ENCODE assay signal across 1 cellular context in genomic region chr4:39406763-39407583, GRCh38.
TF ChIP-seq lines count a peak whose summit lies in the region.

Gene KLB (plus strand): TSS chr4:39406930. CDS start chr4:39406950, 20 bp downstream.

TF ChIP-seq in HepG2, 621 proteins besides CTCF, POLR2A, EP300 and RAD21 (continued from another document and continues in another):
- no peak for TF ChIP-seq KIAA2018 (CRISPR knock-in tag; IDR thresholded peaks at IDR 0.05; ENCODE audit: borderline replicate concordance)
- no peak for TF ChIP-seq FIP1L1 (IDR thresholded peaks at IDR 0.05; ENCODE audit: borderline replicate concordance, insufficient read depth, low read depth, low read length)
- TF ChIP-seq BCLAF1 (IDR thresholded peaks at IDR 0.05): no peak
- TF ChIP-seq ATRX (CRISPR knock-in tag; IDR thresholded peaks at IDR 0.05; ENCODE audit: borderline replicate concordance): no peak
- peak; percentile 65; the same call in 1 of the 2 replicates for TF ChIP-seq ZNF232 (CRISPR knock-in tag; IDR thresholded peaks at IDR 0.05; ENCODE audit: borderline replicate concordance)
- TF ChIP-seq, protein P1, sequence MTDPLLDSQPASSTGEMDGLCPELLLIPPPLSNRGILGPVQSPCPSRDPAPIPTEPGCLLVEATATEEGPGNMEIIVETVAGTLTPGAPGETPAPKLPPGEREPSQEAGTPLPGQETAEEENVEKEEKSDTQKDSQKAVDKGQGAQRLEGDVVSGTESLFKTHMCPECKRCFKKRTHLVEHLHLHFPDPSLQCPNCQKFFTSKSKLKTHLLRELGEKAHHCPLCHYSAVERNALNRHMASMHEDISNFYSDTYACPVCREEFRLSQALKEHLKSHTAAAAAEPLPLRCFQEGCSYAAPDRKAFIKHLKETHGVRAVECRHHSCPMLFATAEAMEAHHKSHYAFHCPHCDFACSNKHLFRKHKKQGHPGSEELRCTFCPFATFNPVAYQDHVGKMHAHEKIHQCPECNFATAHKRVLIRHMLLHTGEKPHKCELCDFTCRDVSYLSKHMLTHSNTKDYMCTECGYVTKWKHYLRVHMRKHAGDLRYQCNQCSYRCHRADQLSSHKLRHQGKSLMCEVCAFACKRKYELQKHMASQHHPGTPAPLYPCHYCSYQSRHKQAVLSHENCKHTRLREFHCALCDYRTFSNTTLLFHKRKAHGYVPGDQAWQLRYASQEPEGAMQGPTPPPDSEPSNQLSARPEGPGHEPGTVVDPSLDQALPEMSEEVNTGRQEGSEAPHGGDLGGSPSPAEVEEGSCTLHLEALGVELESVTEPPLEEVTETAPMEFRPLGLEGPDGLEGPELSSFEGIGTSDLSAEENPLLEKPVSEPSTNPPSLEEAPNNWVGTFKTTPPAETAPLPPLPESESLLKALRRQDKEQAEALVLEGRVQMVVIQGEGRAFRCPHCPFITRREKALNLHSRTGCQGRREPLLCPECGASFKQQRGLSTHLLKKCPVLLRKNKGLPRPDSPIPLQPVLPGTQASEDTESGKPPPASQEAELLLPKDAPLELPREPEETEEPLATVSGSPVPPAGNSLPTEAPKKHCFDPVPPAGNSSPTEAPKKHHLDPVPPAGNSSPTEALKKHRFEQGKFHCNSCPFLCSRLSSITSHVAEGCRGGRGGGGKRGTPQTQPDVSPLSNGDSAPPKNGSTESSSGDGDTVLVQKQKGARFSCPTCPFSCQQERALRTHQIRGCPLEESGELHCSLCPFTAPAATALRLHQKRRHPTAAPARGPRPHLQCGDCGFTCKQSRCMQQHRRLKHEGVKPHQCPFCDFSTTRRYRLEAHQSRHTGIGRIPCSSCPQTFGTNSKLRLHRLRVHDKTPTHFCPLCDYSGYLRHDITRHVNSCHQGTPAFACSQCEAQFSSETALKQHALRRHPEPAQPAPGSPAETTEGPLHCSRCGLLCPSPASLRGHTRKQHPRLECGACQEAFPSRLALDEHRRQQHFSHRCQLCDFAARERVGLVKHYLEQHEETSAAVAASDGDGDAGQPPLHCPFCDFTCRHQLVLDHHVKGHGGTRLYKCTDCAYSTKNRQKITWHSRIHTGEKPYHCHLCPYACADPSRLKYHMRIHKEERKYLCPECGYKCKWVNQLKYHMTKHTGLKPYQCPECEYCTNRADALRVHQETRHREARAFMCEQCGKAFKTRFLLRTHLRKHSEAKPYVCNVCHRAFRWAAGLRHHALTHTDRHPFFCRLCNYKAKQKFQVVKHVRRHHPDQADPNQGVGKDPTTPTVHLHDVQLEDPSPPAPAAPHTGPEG (CRISPR knock-in tag; IDR thresholded peaks at IDR 0.05): peak; percentile 58
- no peak; the same call in 1 of the 2 replicates for TF ChIP-seq ZNF770 (CRISPR knock-in tag; IDR thresholded peaks at IDR 0.05)
- TF ChIP-seq ZNF687 (CRISPR knock-in tag; IDR thresholded peaks at IDR 0.05): no peak
- TF ChIP-seq MEF2D (CRISPR knock-in tag; IDR thresholded peaks at IDR 0.05): peak; percentile 59; the same call in 1 of the 2 replicates
- no peak for TF ChIP-seq ATF7 (IDR thresholded peaks at IDR 0.05)
- no peak for TF ChIP-seq ATF7 (CRISPR knock-in tag; IDR thresholded peaks at IDR 0.05)
- TF ChIP-seq TRIM22 (IDR thresholded peaks at IDR 0.05): no peak
- TF ChIP-seq ZFP36 (IDR thresholded peaks at IDR 0.05; ENCODE audit: borderline replicate concordance, low read depth, low read length, partially characterized antibody): no peak
- TF ChIP-seq HNRNPK (IDR thresholded peaks at IDR 0.05; ENCODE audit: low read depth, low read length, poor library complexity, severe bottlenecking): no peak
- TF ChIP-seq ZC3H4 (CRISPR knock-in tag; IDR thresholded peaks at IDR 0.05; ENCODE audit: borderline replicate concordance): no peak
- TF ChIP-seq, protein P2, sequence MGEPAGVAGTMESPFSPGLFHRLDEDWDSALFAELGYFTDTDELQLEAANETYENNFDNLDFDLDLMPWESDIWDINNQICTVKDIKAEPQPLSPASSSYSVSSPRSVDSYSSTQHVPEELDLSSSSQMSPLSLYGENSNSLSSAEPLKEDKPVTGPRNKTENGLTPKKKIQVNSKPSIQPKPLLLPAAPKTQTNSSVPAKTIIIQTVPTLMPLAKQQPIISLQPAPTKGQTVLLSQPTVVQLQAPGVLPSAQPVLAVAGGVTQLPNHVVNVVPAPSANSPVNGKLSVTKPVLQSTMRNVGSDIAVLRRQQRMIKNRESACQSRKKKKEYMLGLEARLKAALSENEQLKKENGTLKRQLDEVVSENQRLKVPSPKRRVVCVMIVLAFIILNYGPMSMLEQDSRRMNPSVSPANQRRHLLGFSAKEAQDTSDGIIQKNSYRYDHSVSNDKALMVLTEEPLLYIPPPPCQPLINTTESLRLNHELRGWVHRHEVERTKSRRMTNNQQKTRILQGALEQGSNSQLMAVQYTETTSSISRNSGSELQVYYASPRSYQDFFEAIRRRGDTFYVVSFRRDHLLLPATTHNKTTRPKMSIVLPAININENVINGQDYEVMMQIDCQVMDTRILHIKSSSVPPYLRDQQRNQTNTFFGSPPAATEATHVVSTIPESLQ (CRISPR knock-in tag; conservative IDR thresholded peaks at IDR 0.05): no peak
